In genomic region chr10:110010076-110011069, GRCh38 we compare ENCODE assay signal across 8 cellular contexts. TPM values are rescaled to one million over a fixed set of nuclear protein-coding genes. Genes with fewer than 3 reads are reported as not detected.
DNase-seq lines count a peak whose midpoint lies in the region; ATAC-seq and TF ChIP-seq lines count a peak whose summit lies in the region.

No MANE protein-coding gene starts in this region.

- no peak for DNase-seq in right atrium auricular region (ENCODE audit: low spot score)
- DNase-seq in cardiac septum (ENCODE audit: low spot score), result no peak
- DNase-seq in activated T-helper 9 cell treated with anti-CD3 and anti-CD28 coated beads, Interleukin-2, amount 50 U/mL, for 16 hours (ENCODE audit: low read depth), result peak; percentile 18
- DNase-seq in mucosa of descending colon, result no peak
- no peak for DNase-seq in SIG-M5 treated with dmso at 0.1 percent for 504 hours (lab: John Stamatoyannopoulos, UW; ENCODE audit: unreplicated experiment)
- no peak for DNase-seq in mucosa of gallbladder (ENCODE audit: low spot score)

- peak overlapping the region; percentile 16 to 91 (median 87) for H3K27ac Mint-ChIP-seq in IgD-negative memory B cell

- H3K9me3 ChIP-seq in right atrium auricular region (no peaks in the 10 kb centered on the region), mucosa of descending colon (no peaks in the 10 kb centered on the region)

- peaks cover 37 to 45% (median 45%) of the 10 kb centered on the region in 3 donors for H3K4me1 Mint-ChIP-seq in IgD-negative memory B cell

- ATAC-seq in mucosa of descending colon, result peak; percentile 2
- no peak for ATAC-seq in HG03097 (IDR thresholded peaks at IDR 0.05; ENCODE audit: low FRiP score, unreplicated experiment)

- H3K36me3 ChIP-seq in right atrium auricular region, result no peaks in the 10 kb centered on the region
- no peaks in the 10 kb centered on the region for H3K36me3 ChIP-seq in mucosa of descending colon (ENCODE audit: low read depth)

- peak overlapping the region; percentile 94 to 95 for H3K27ac ChIP-seq in right atrium auricular region

- TF ChIP-seq CTCF in right atrium auricular region (IDR thresholded peaks at IDR 0.05), result no peak
- TF ChIP-seq CTCF in mucosa of descending colon (IDR thresholded peaks at IDR 0.05), result no peak

- intact Hi-C loops in cardiac septum (cut with DNase I) (no loop called here), mucosa of descending colon (cut with DNase I, micrococcal nuclease) (no loop called here)

- no peaks in the 10 kb centered on the region for H3K27me3 ChIP-seq in right atrium auricular region

- H3K36me3 Mint-ChIP-seq in IgD-negative memory B cell, result peaks cover 2% of the 10 kb centered on the region

- H3K4me3 ChIP-seq in right atrium auricular region (peak overlapping the region; percentile 96 to 99), mucosa of descending colon (no peak overlapping the region)

- H3K27me3 Mint-ChIP-seq in IgD-negative memory B cell, result no peaks in the 10 kb centered on the region

- peaks cover 0 to 69% of the 10 kb centered on the region in 2 donors for H3K4me1 ChIP-seq in right atrium auricular region
- peaks cover 27% of the 10 kb centered on the region for H3K4me1 ChIP-seq in mucosa of descending colon (ENCODE audit: low read depth)

- no peaks in the 10 kb centered on the region for H3K9me3 Mint-ChIP-seq in IgD-negative memory B cell

- H3K4me3 Mint-ChIP-seq in IgD-negative memory B cell, result no peak overlapping the region

RNA-seq across cellular contexts. Expression of gene ADD3, which starts 2.6 kb away (rescaled TPM):
- total RNA-seq in right atrium auricular region, result 100 to 1,000 TPM; 158 to 377 TPM
- 77.2 TPM for total RNA-seq in cardiac septum
- polyA plus RNA-seq in IgD-negative memory B cell, result 344 TPM
- 100 to 1,000 TPM; 109 to 165 (median 141) TPM for total RNA-seq in mucosa of descending colon
- 201 TPM for total RNA-seq in mucosa of gallbladder
